17 cellular contexts compared by ENCODE assay signal in genomic region chr6:108799791-108800190, GRCh38.
"Had no signal": no experiment of that assay in that cellular context is flagged by ENCODE, and none has a peak within 500 bp of the region (broad histone marks: within the 10 kb centered on the region; RNA-seq: fewer than 3 reads in every experiment).

No MANE protein-coding gene starts in this region.

- H3K36me3 ChIP-seq: esophagus muscularis mucosa, right atrium auricular region, transverse colon had no signal

- H3K9me3 ChIP-seq: body of pancreas, esophagus muscularis mucosa, right atrium auricular region, transverse colon had no signal

- H3K27me3 Mint-ChIP-seq: activated CD4-positive, alpha-beta memory T cell treated with anti-CD3 and anti-CD28 coated beads for 36 hours; activated naive CD8-positive, alpha-beta T cell; central memory CD8-positive, alpha-beta T cell had no signal

- H3K27ac Mint-ChIP-seq: activated CD4-positive, alpha-beta memory T cell treated with anti-CD3 and anti-CD28 coated beads for 36 hours; activated CD4-positive, alpha-beta T cell treated with anti-CD3 and anti-CD28 coated beads for 36 hours; activated naive CD8-positive, alpha-beta T cell; activated T-cell treated with anti-CD3 and anti-CD28 coated beads, Interleukin-2, amount 50 U/mL, for 72 hours had no signal

- DNase-seq: activated CD4-positive, alpha-beta memory T cell treated with anti-CD3 and anti-CD28 coated beads for 36 hours; activated CD4-positive, alpha-beta T cell treated with anti-CD3 and anti-CD28 coated beads for 36 hours; activated gamma-delta T cell; activated T-cell treated with anti-CD3 and anti-CD28 coated beads, Interleukin-2, amount 50 U/mL, for 72 hours; body of pancreas; effector CD4-positive, alpha-beta T cell; naive thymus-derived CD4-positive, alpha-beta T cell; stimulated activated CD4-positive, alpha-beta T cell treated with anti-CD3 and anti-CD28 coated beads, Interleukin-4, amount 100 ng/mL, for 24 hours; stimulated activated naive CD4-positive, alpha-beta T cell; T1000; transverse colon had no signal

- H3K4me3 Mint-ChIP-seq: activated CD4-positive, alpha-beta memory T cell treated with anti-CD3 and anti-CD28 coated beads for 36 hours; activated CD4-positive, alpha-beta T cell treated with anti-CD3 and anti-CD28 coated beads for 36 hours; activated naive CD8-positive, alpha-beta T cell; activated T-cell treated with anti-CD3 and anti-CD28 coated beads, Interleukin-2, amount 50 U/mL, for 72 hours; central memory CD8-positive, alpha-beta T cell had no signal

- H3K27me3 ChIP-seq: body of pancreas, esophagus muscularis mucosa, right atrium auricular region, transverse colon had no signal

- ATAC-seq: activated CD4-positive, alpha-beta T cell treated with anti-CD3 and anti-CD28 coated beads for 36 hours; activated T-cell treated with anti-CD3 and anti-CD28 coated beads, Interleukin-2, amount 50 U/mL, for 72 hours; body of pancreas; left lobe of liver; naive thymus-derived CD4-positive, alpha-beta T cell had no signal

- H3K27ac ChIP-seq: body of pancreas, coronary artery, esophagus muscularis mucosa, right atrium auricular region, transverse colon had no signal

- H3K4me3 ChIP-seq: body of pancreas, coronary artery, esophagus muscularis mucosa, right atrium auricular region, transverse colon had no signal

- H3K36me3 Mint-ChIP-seq: activated CD4-positive, alpha-beta memory T cell treated with anti-CD3 and anti-CD28 coated beads for 36 hours; activated naive CD8-positive, alpha-beta T cell had no signal

- H3K9me3 Mint-ChIP-seq: activated CD4-positive, alpha-beta memory T cell treated with anti-CD3 and anti-CD28 coated beads for 36 hours; activated T-cell treated with anti-CD3 and anti-CD28 coated beads, Interleukin-2, amount 50 U/mL, for 72 hours; central memory CD8-positive, alpha-beta T cell; naive thymus-derived CD4-positive, alpha-beta T cell had no signal
